12 cellular contexts compared by ENCODE assay signal in the genomic region with DNA sequence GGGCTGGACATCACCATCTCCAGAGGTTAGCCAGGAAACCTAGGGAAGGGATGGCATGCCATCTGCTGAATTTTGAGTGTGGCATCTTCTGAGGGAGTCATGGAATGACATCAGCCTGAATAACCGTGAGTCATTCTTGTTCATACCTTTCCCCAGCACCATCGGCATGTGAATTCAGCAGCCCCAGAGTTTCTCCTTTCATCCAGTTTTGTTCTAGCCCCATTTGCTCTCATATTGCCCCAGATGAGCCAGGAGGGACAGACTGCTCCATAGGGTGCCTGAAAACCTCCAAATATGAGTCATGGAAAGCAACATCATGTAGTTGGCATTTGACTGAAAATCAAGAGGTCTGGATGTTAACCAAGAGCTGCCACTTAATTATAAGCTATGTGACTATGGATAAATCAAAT.
A peak's percentile ranks its signal among the peaks of the same experiment; 100 is the strongest.
DNase-seq lines count a peak whose midpoint lies in the region; ATAC-seq and FAIRE-seq lines count a peak whose summit lies in the region.
"Had no signal": no experiment of that assay in that cellular context is flagged by ENCODE, and none has a peak within 500 bp of the region (broad histone marks: within the 10 kb centered on the region; RNA-seq: fewer than 3 reads in every experiment).

No MANE protein-coding gene starts in this region.

- H3K4me3 ChIP-seq in ACC112 (ENCODE audit: low read depth, low read length) (no peak overlapping the region), adipocyte (ENCODE audit: low read length) (no peak overlapping the region), small intestine (ENCODE audit: low read depth in 1 of 2, low read length in 2 of 2) (no peak overlapping the region)
- H3K4me3 ChIP-seq: heart right ventricle had no signal

- DNase-seq in HPDE6-E6E7 (ENCODE audit: extremely low spot score) = peak; percentile 86
- DNase-seq in adipocyte (ENCODE audit: low read depth) = peak; percentile 68
- DNase-seq in glomerular visceral epithelial cell (ENCODE audit: extremely low spot score) = peak; percentile 97
- no peak for DNase-seq in OCI-M1 (lab: John Stamatoyannopoulos, UW)
- DNase-seq in small intestine = no peak
- no peak for DNase-seq in UCSD-AML1 (lab: John Stamatoyannopoulos, UW; ENCODE audit: unreplicated experiment)
- DNase-seq: C1 segment of cervical spinal cord; heart right ventricle; stimulated activated CD4-positive, alpha-beta T cell treated with anti-CD3 and anti-CD28 coated beads, Interleukin-12 subunit alpha, Interleukin-12 subunit beta, amount 100 ng/mL, for 4 hours; T-cell had no signal

- no peaks in the 10 kb centered on the region for H3K79me2 ChIP-seq in ACC112 (ENCODE audit: control insufficient read depth, insufficient read depth, low read length, unreplicated experiment)

- peaks cover 30% of the 10 kb centered on the region for H3K4me1 ChIP-seq in ACC112 (ENCODE audit: control insufficient read depth, insufficient read depth, low read length, unreplicated experiment)
- peaks cover 9% of the 10 kb centered on the region for H3K4me1 ChIP-seq in adipocyte (ENCODE audit: control insufficient read depth, insufficient read depth, low read length)
- H3K4me1 ChIP-seq in small intestine (ENCODE audit: control insufficient read depth in 2 of 2, insufficient read depth in 1 of 2, low read depth in 1 of 2, low read length in 1 of 2) = no peaks in the 10 kb centered on the region

- H3K9me3 ChIP-seq in adipocyte (ENCODE audit: control insufficient read depth, low read length) (no peaks in the 10 kb centered on the region), small intestine (ENCODE audit: control insufficient read depth, low read depth) (no peaks in the 10 kb centered on the region)
- H3K9me3 ChIP-seq: heart right ventricle had no signal

- H2AFZ ChIP-seq in ACC112 (ENCODE audit: low read length, unreplicated experiment) = no peak overlapping the region

- H3K36me3 ChIP-seq in ACC112 (ENCODE audit: insufficient read depth, low read length) (no peaks in the 10 kb centered on the region), adipocyte (ENCODE audit: control insufficient read depth, insufficient read depth, low read length, severe bottlenecking) (no peaks in the 10 kb centered on the region), small intestine (ENCODE audit: control insufficient read depth in 2 of 2, insufficient read depth in 2 of 2, low read length in 2 of 2) (no peaks in the 10 kb centered on the region)
- H3K36me3 ChIP-seq: heart right ventricle had no signal

- no peak for ATAC-seq in HG03521 (IDR thresholded peaks at IDR 0.05; ENCODE audit: unreplicated experiment)
- ATAC-seq: heart right ventricle, T-cell had no signal

- H3K27ac ChIP-seq in ACC112 (ENCODE audit: low read depth, low read length) (peak overlapping the region; percentile 92), small intestine (ENCODE audit: low read depth in 1 of 2, low read length in 1 of 2) (no peak overlapping the region)
- H3K27ac ChIP-seq: heart right ventricle had no signal

- H3K9ac ChIP-seq in adipocyte (ENCODE audit: low read length) = no peak overlapping the region

- WGBS in small intestine, 3 donors = 92 to 94% (median 94%) methylated on average over 2 of the region's 2 CpGs

- FAIRE-seq in small intestine (lab: Jason Lieb, UNC) = no peak

- no peaks in the 10 kb centered on the region for H3K27me3 ChIP-seq in ACC112 (ENCODE audit: insufficient read depth, low read length)
- no peaks in the 10 kb centered on the region for H3K27me3 ChIP-seq in adipocyte (replicated peaks; ENCODE audit: control insufficient read depth, insufficient read depth, low read length)
- no peaks in the 10 kb centered on the region for H3K27me3 ChIP-seq in small intestine (ENCODE audit: control insufficient read depth in 2 of 2, insufficient read depth in 2 of 2, low read length in 2 of 2)
- H3K27me3 ChIP-seq: heart right ventricle had no signal

Comparison
In these comparisons a context has a peak if more than half of its experiments do, and no peak if none do; other contexts are left out.
1. DNase-seq: peak in HPDE6-E6E7 (single experiment), adipocyte (single experiment) and glomerular visceral epithelial cell (single experiment); none in OCI-M1 (single experiment), small intestine (single experiment) and UCSD-AML1 (single experiment).